8 cellular contexts compared by ENCODE assay signal in genomic region chr1:201149400-201149799, GRCh38. TPM values are rescaled to one million over a fixed set of nuclear protein-coding genes. Genes with fewer than 3 reads are reported as not detected.
DNase-seq lines count a peak whose midpoint lies in the region; ATAC-seq and TF ChIP-seq lines count a peak whose summit lies in the region.

No MANE protein-coding gene starts in this region.

- no peak overlapping the region for H3K9ac ChIP-seq in mammary epithelial cell (ENCODE audit: insufficient read depth, low read length)

- intact Hi-C loops in cardiac septum (cut with DNase I) (no loop called here), left ventricle myocardium superior (cut with micrococcal nuclease) (no loop called here), mammary epithelial cell (cut with micrococcal nuclease) (loop anchor here (1.0 to 2.0 kb wide), 3 partner anchors 36 to 211 kb away; no protein-coding TSS in a partner anchor)

- H3K36me3 Mint-ChIP-seq in activated T-helper 17 cell treated with anti-CD3 and anti-CD28 coated beads, Interleukin-2, amount 50 U/mL, for 72 hours (ENCODE audit: low read depth) = peaks cover 72% of the 10 kb centered on the region

- in situ Hi-C loops in mammary epithelial cell (cut with MboI; ENCODE audit: low sequenced_read_pairs in 2 of 2) = loop anchor here in 1 of 2 donors (10.0 kb wide), 1 partner anchor 75 kb away; no protein-coding TSS in a partner anchor

- H3K4me1 ChIP-seq in mammary epithelial cell (ENCODE audit: insufficient read depth, low read length) = peaks cover 7% of the 10 kb centered on the region
- peaks cover 8% of the 10 kb centered on the region for H3K4me1 ChIP-seq in osteoblast (ENCODE audit: insufficient read depth, low read length)
- peaks cover 0 to 21% (median 8%) of the 10 kb centered on the region in 4 donors for H3K4me1 ChIP-seq in tibial nerve

- peaks cover 5% of the 10 kb centered on the region for H3K79me2 ChIP-seq in mammary epithelial cell (ENCODE audit: insufficient read depth, low read length)
- peaks cover 9% of the 10 kb centered on the region for H3K79me2 ChIP-seq in osteoblast (ENCODE audit: insufficient read depth, low read length)

- TF ChIP-seq POLR2A in tibial nerve (IDR thresholded peaks at IDR 0.05) = no peak

- BruUV-seq in mammary epithelial cell (replicated peaks; lab: Mats Ljungman, UMichigan) = no TSS peak

- H3K27ac ChIP-seq in mammary epithelial cell (ENCODE audit: insufficient read depth, low read depth, low read length) = no peak overlapping the region
- no peak overlapping the region for H3K27ac ChIP-seq in osteoblast (ENCODE audit: low read depth, low read length)
- H3K27ac ChIP-seq in tibial nerve = no peak overlapping the region

- ATAC-seq in left ventricle myocardium superior (no peak), GM21723 (IDR thresholded peaks at IDR 0.05; ENCODE audit: unreplicated experiment) (no peak)
- ATAC-seq in activated T-helper 17 cell treated with anti-CD3 and anti-CD28 coated beads, Interleukin-2, amount 50 U/mL, for 72 hours (replicated peaks) = no peak

- DNase-seq in cardiac septum (ENCODE audit: low spot score) (peak; percentile 12), left ventricle myocardium superior (no peak), NCI-H1694 treated with DMSO at 0.1 percent for 48 hours (lab: John Stamatoyannopoulos, UW) (peak; percentile 44), mammary epithelial cell (no peak), osteoblast (ENCODE audit: insufficient read length, low spot score, missing footprints) (no peak), tibial nerve (ENCODE audit: low spot score in 2 of 2) (no peak)

- TF ChIP-seq EP300 in tibial nerve (IDR thresholded peaks at IDR 0.05) = no peak

- 58% methylated on average over 4 of the region's 4 CpGs for WGBS in mammary epithelial cell (ENCODE audit: low coverage, missing lambda C conversion rate)
- 65 to 80% methylated on average over 4 of the region's 4 CpGs for WGBS in tibial nerve, 2 donors

- H3K27me3 Mint-ChIP-seq in activated T-helper 17 cell treated with anti-CD3 and anti-CD28 coated beads, Interleukin-2, amount 50 U/mL, for 72 hours = no peaks in the 10 kb centered on the region

- no peak overlapping the region for H3K27ac Mint-ChIP-seq in activated T-helper 17 cell treated with anti-CD3 and anti-CD28 coated beads, Interleukin-2, amount 50 U/mL, for 72 hours

- dilution Hi-C loops in mammary epithelial cell (cut with HindIII; ENCODE audit: low sequenced_read_pairs) = no loop called here

- H3K4me3 Mint-ChIP-seq in activated T-helper 17 cell treated with anti-CD3 and anti-CD28 coated beads, Interleukin-2, amount 50 U/mL, for 72 hours = no peak overlapping the region

- H2AFZ ChIP-seq in mammary epithelial cell (ENCODE audit: low read depth, low read length) (no peak overlapping the region), osteoblast (ENCODE audit: low read length) (no peak overlapping the region)

- H3K4me1 Mint-ChIP-seq in activated T-helper 17 cell treated with anti-CD3 and anti-CD28 coated beads, Interleukin-2, amount 50 U/mL, for 72 hours = no peaks in the 10 kb centered on the region

- H3K9me3 Mint-ChIP-seq in activated T-helper 17 cell treated with anti-CD3 and anti-CD28 coated beads, Interleukin-2, amount 50 U/mL, for 72 hours = no peaks in the 10 kb centered on the region

- TF ChIP-seq CTCF in mammary epithelial cell (conservative IDR thresholded peaks at IDR 0.05 in 1 of 2, IDR thresholded peaks at IDR 0.05 in 1 of 2; ENCODE audit: extremely low read depth in 1 of 2, insufficient read depth in 1 of 2, low read depth in 1 of 2, low read length in 2 of 2) (peak; percentile 56 to 58), osteoblast (IDR thresholded peaks at IDR 0.05; ENCODE audit: extremely low read depth, low read depth, low read length) (peak; percentile 48), tibial nerve (IDR thresholded peaks at IDR 0.05) (peak in 2 of 5 experiments; percentile 11 to 34)

- H4K20me1 ChIP-seq in mammary epithelial cell (ENCODE audit: insufficient read depth, low read length) = no peaks in the 10 kb centered on the region
- peaks cover 22% of the 10 kb centered on the region for H4K20me1 ChIP-seq in osteoblast (ENCODE audit: insufficient read depth, low read length)

- CTCF ChIA-PET in mammary epithelial cell (lab: Charles Lee; ENCODE audit: low non-redundant PET) = interaction anchor here (0.6 to 0.7 kb wide), 3 partner anchors 9 to 212 kb away, joined by 3 to 11 read pairs (median 3); no protein-coding TSS in a partner anchor

- H3K4me2 ChIP-seq in mammary epithelial cell (ENCODE audit: insufficient read depth, low read depth, low read length) (no peak overlapping the region), osteoblast (ENCODE audit: insufficient read depth, low read length) (no peak overlapping the region)

- H3K4me3 ChIP-seq in mammary epithelial cell (replicated peaks in 1 of 3; ENCODE audit: insufficient read depth in 1 of 3, low read depth in 2 of 3, low read length in 3 of 3) = no peak overlapping the region
- no peak overlapping the region for H3K4me3 ChIP-seq in osteoblast (ENCODE audit: insufficient read depth, low read length)
- no peak overlapping the region for H3K4me3 ChIP-seq in tibial nerve

- H3K36me3 ChIP-seq in mammary epithelial cell (ENCODE audit: insufficient read depth, low read length) (no peaks in the 10 kb centered on the region), osteoblast (ENCODE audit: insufficient read depth, low read length) (peaks cover 54% of the 10 kb centered on the region), tibial nerve (peaks cover 0 to 76% (median 0%) of the 10 kb centered on the region in 3 donors)

- no peaks in the 10 kb centered on the region for H3K27me3 ChIP-seq in mammary epithelial cell (ENCODE audit: insufficient read depth, low read length)
- H3K27me3 ChIP-seq in osteoblast (ENCODE audit: insufficient read depth, low read length) = no peaks in the 10 kb centered on the region
- H3K27me3 ChIP-seq in tibial nerve = no peaks in the 10 kb centered on the region

- H3K9me3 ChIP-seq in mammary epithelial cell (replicated peaks; ENCODE audit: insufficient read depth, low read length) = no peaks in the 10 kb centered on the region
- H3K9me3 ChIP-seq in osteoblast (ENCODE audit: low read depth, low read length) = no peaks in the 10 kb centered on the region
- no peaks in the 10 kb centered on the region for H3K9me3 ChIP-seq in tibial nerve

RNA-seq across cellular contexts. Expression of gene TMEM9, which starts 4.9 kb away (rescaled TPM):
- total RNA-seq in cardiac septum (25.0 TPM), left ventricle myocardium superior (20.5 TPM), mammary epithelial cell (10 to 100 TPM; 54.2 to 65.3 TPM), osteoblast (38.9 and 45.6 TPM in 2 replicates), tibial nerve (10 to 100 TPM; 57.9 to 73.9 (median 66.3) TPM)
- polyA plus RNA-seq in mammary epithelial cell = 70.7 TPM
- 40.4 TPM for polyA minus RNA-seq in mammary epithelial cell
- total RNA-seq in activated T-helper 17 cell treated with anti-CD3 and anti-CD28 coated beads, Interleukin-2, amount 50 U/mL, for 72 hours = 10 to 100 TPM; 19.5 to 25.7 TPM

RNA-seq across cellular contexts. Expression of gene ASCL5, which starts 22.4 kb away (rescaled TPM):
- total RNA-seq in cardiac septum = not detected
- not detected for total RNA-seq in left ventricle myocardium superior
- total RNA-seq in mammary epithelial cell = not detected
- polyA plus RNA-seq in mammary epithelial cell = not detected
- not detected for polyA minus RNA-seq in mammary epithelial cell
- not detected in 2 replicates for total RNA-seq in osteoblast
- not detected for total RNA-seq in tibial nerve
- total RNA-seq in activated T-helper 17 cell treated with anti-CD3 and anti-CD28 coated beads, Interleukin-2, amount 50 U/mL, for 72 hours = under 1 TPM in 1 of 2 donors, not detected in 1; 0.19 TPM

RNA-seq across cellular contexts. Expression of gene CACNA1S, which starts 37.2 kb away (rescaled TPM):
- total RNA-seq in cardiac septum (0.19 TPM), left ventricle myocardium superior (not detected), mammary epithelial cell (not detected), osteoblast (not detected in 2 replicates), tibial nerve (not detected)
- not detected for polyA plus RNA-seq in mammary epithelial cell
- polyA minus RNA-seq in mammary epithelial cell = not detected
- total RNA-seq in activated T-helper 17 cell treated with anti-CD3 and anti-CD28 coated beads, Interleukin-2, amount 50 U/mL, for 72 hours = not detected

RNA-seq across cellular contexts. Expression of gene IGFN1, which starts 41.2 kb away (rescaled TPM):
- total RNA-seq in cardiac septum = 0.05 TPM
- not detected for total RNA-seq in left ventricle myocardium superior
- under 1 TPM in 1 of 2 donors, not detected in 1; 0.61 TPM for total RNA-seq in mammary epithelial cell
- 0.11 TPM for polyA plus RNA-seq in mammary epithelial cell
- polyA minus RNA-seq in mammary epithelial cell = not detected
- total RNA-seq in osteoblast = under 0.01 TPM in 2 replicates
- total RNA-seq in tibial nerve = not detected
- under 1 TPM in 1 of 2 donors, not detected in 1; 0.21 TPM for total RNA-seq in activated T-helper 17 cell treated with anti-CD3 and anti-CD28 coated beads, Interleukin-2, amount 50 U/mL, for 72 hours

Comparison
In these comparisons a context has a peak if more than half of its experiments do, and no peak if none do; other contexts are left out.
1. DNase-seq: peak in cardiac septum (single experiment) and NCI-H1694 treated with DMSO at 0.1 percent for 48 hours (single experiment); none in left ventricle myocardium superior (single experiment), mammary epithelial cell (single experiment), osteoblast (single experiment) and tibial nerve (0 of 2).